ENCODE assay signal across 10 cellular contexts in the genomic region with DNA sequence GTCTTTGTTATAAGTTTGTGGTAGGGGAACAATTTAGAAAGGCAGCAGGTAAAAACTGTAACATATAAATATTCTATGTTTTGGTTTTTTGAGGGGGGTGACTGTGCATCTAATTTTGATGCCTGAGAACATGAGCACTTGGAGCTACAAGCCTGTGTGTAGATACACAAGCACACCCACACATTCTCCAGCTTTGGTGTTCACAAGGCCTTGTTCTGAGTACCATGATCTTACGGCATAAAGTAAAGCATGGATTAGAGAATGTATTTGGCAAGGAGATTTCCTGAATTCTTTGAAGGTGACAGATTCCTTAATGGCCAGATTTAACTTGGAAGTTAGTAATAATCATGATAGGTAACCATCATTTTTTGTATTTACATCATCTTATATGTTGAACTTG.
"Had no signal": no experiment of that assay in that cellular context is flagged by ENCODE, and none has a peak within 500 bp of the region (broad histone marks: within the 10 kb centered on the region; RNA-seq: fewer than 3 reads in every experiment).

No MANE protein-coding gene starts in this region.

- H3K4me3 ChIP-seq: mucosa of descending colon, prostate gland, upper lobe of right lung had no signal

- ATAC-seq: activated T-cell treated with anti-CD3 and anti-CD28 coated beads, Interleukin-2, amount 50 U/mL, for 4 hours; left colon; naive thymus-derived CD8-positive, alpha-beta T cell had no signal

- DNase-seq: activated CD4-positive, alpha-beta memory T cell treated with anti-CD3 and anti-CD28 coated beads for 36 hours; activated effector memory CD4-positive, alpha-beta T cell treated with anti-CD3 and anti-CD28 coated beads, Interleukin-2, amount 50 U/mL, for 16 hours; activated T-cell treated with anti-CD3 and anti-CD28 coated beads, Interleukin-2, amount 50 U/mL, for 4 hours; mucosa of descending colon; naive thymus-derived CD8-positive, alpha-beta T cell; nucleus accumbens; stimulated activated CD4-positive, alpha-beta T cell treated with anti-CD3 and anti-CD28 coated beads, Interleukin-2, amount 100 ng/mL, for 48 hours; upper lobe of right lung had no signal
